Comparison of ENCODE assay signal across 1 cellular context in genomic region chr5:55073211-55073610, GRCh38.
TF ChIP-seq lines count a peak whose summit lies in the region.

No MANE protein-coding gene starts in this region.

TF ChIP-seq in WTC11, 78 proteins besides CTCF, POLR2A, EP300 and RAD21 (continued from another document):
- no peak for TF ChIP-seq STAT6 (CRISPR knock-in tag; conservative IDR thresholded peaks at IDR 0.05; ENCODE audit: low read depth)
- no peak for TF ChIP-seq RELA (CRISPR knock-in tag; IDR thresholded peaks at IDR 0.05; ENCODE audit: borderline replicate concordance)
- TF ChIP-seq ZNF512 (CRISPR knock-in tag; IDR thresholded peaks at IDR 0.05; ENCODE audit: borderline replicate concordance): no peak
- no peak for TF ChIP-seq TEAD1 (CRISPR knock-in tag; IDR thresholded peaks at IDR 0.05)
- TF ChIP-seq ZNF317 (CRISPR knock-in tag; IDR thresholded peaks at IDR 0.05; ENCODE audit: borderline replicate concordance, low read depth): no peak
- TF ChIP-seq SP1 (CRISPR knock-in tag; conservative IDR thresholded peaks at IDR 0.05): no peak
- TF ChIP-seq ATF6 (CRISPR knock-in tag; IDR thresholded peaks at IDR 0.05): no peak
- no peak for TF ChIP-seq OVOL2 (CRISPR knock-in tag; IDR thresholded peaks at IDR 0.05; ENCODE audit: borderline replicate concordance)
- no peak for TF ChIP-seq GRHL2 (CRISPR knock-in tag; IDR thresholded peaks at IDR 0.05; ENCODE audit: insufficient replicate concordance, severe bottlenecking)
- TF ChIP-seq E2F4 (CRISPR knock-in tag; IDR thresholded peaks at IDR 0.05; ENCODE audit: borderline replicate concordance, low read depth): no peak
- TF ChIP-seq NFATC4 (CRISPR knock-in tag; IDR thresholded peaks at IDR 0.05): no peak
- no peak for TF ChIP-seq USF2 (CRISPR knock-in tag; IDR thresholded peaks at IDR 0.05)
